ENCODE assay signal across 22 cellular contexts in genomic region chr7:39313958-39314357, GRCh38.
"Had no signal": no experiment of that assay in that cellular context is flagged by ENCODE, and none has a peak within 500 bp of the region (broad histone marks: within the 10 kb centered on the region; RNA-seq: fewer than 3 reads in every experiment).

No MANE protein-coding gene starts in this region.

- H3K4me1 ChIP-seq: lower lobe of right lung, upper lobe of left lung had no signal

- H3K9me3 Mint-ChIP-seq: activated CD4-positive, alpha-beta memory T cell treated with anti-CD3 and anti-CD28 coated beads for 36 hours; activated naive CD4-positive, alpha-beta T cell treated with anti-CD3 and anti-CD28 coated beads for 36 hours; activated naive CD8-positive, alpha-beta T cell treated with anti-CD3 and anti-CD28 coated beads, Interleukin-2, amount 10 ng/mL, durations not matched to agents 7 days and 5 days; naive B cell; T-cell had no signal

- H3K27me3 ChIP-seq: upper lobe of left lung had no signal

- H3K4me3 Mint-ChIP-seq: activated CD4-positive, alpha-beta memory T cell treated with anti-CD3 and anti-CD28 coated beads for 36 hours; activated naive CD4-positive, alpha-beta T cell treated with anti-CD3 and anti-CD28 coated beads for 36 hours; activated naive CD8-positive, alpha-beta T cell treated with anti-CD3 and anti-CD28 coated beads, Interleukin-2, amount 10 ng/mL, durations not matched to agents 7 days and 5 days; naive B cell; T-cell had no signal

- H3K4me1 Mint-ChIP-seq: activated naive CD8-positive, alpha-beta T cell treated with anti-CD3 and anti-CD28 coated beads, Interleukin-2, amount 10 ng/mL, durations not matched to agents 7 days and 5 days; naive B cell; T-cell had no signal

- H3K27me3 Mint-ChIP-seq: activated CD4-positive, alpha-beta memory T cell treated with anti-CD3 and anti-CD28 coated beads for 36 hours had no signal

- FAIRE-seq: endometrium, TTC549 had no signal

- H3K27ac ChIP-seq: lower lobe of right lung, upper lobe of left lung, WERI-Rb-1 had no signal

- DNase-seq: activated CD4-positive, alpha-beta memory T cell treated with anti-CD3 and anti-CD28 coated beads for 36 hours; activated CD4-positive, alpha-beta T cell treated with anti-CD3 and anti-CD28 coated beads for 1 hour; activated effector memory CD4-positive, alpha-beta T cell treated with Interleukin-2 at 50 U/mL for 16 hours; activated naive CD4-positive, alpha-beta T cell treated with anti-CD3 and anti-CD28 coated beads for 36 hours; activated naive CD8-positive, alpha-beta T cell treated with anti-CD3 and anti-CD28 coated beads, Interleukin-2, amount 10 ng/mL, durations not matched to agents 7 days and 5 days; activated T-cell treated with anti-CD3 and anti-CD28 coated beads, Interleukin-2, amount 50 U/mL, for 48 hours; amniotic stem cell; cerebellar nuclear complex; cortex of kidney; erythroblast; foreskin melanocyte; left colon; lower lobe of right lung; naive B cell; stimulated activated CD4-positive, alpha-beta T cell treated with anti-CD3 and anti-CD28 coated beads, Interleukin-4, amount 100 ng/mL, for 24 hours; stimulated activated naive CD4-positive, alpha-beta T cell treated with Interleukin-2 at 50 U/mL for 16 hours; T-cell; upper lobe of left lung; WERI-Rb-1 had no signal

- H3K36me3 ChIP-seq: lower lobe of right lung, upper lobe of left lung, WERI-Rb-1 had no signal

- H3K4me3 ChIP-seq: lower lobe of right lung, upper lobe of left lung had no signal

- H3K27ac Mint-ChIP-seq: activated CD4-positive, alpha-beta memory T cell treated with anti-CD3 and anti-CD28 coated beads for 36 hours; activated naive CD4-positive, alpha-beta T cell treated with anti-CD3 and anti-CD28 coated beads for 36 hours; activated naive CD8-positive, alpha-beta T cell treated with anti-CD3 and anti-CD28 coated beads, Interleukin-2, amount 10 ng/mL, durations not matched to agents 7 days and 5 days; naive B cell; progenitor cell of endocrine pancreas; T-cell had no signal

- H3K36me3 Mint-ChIP-seq: activated CD4-positive, alpha-beta memory T cell treated with anti-CD3 and anti-CD28 coated beads for 36 hours; activated naive CD8-positive, alpha-beta T cell treated with anti-CD3 and anti-CD28 coated beads, Interleukin-2, amount 10 ng/mL, durations not matched to agents 7 days and 5 days; naive B cell; T-cell had no signal

- H3K9me3 ChIP-seq: lower lobe of right lung, upper lobe of left lung had no signal
